8 cellular contexts compared by ENCODE assay signal in the genomic region with DNA sequence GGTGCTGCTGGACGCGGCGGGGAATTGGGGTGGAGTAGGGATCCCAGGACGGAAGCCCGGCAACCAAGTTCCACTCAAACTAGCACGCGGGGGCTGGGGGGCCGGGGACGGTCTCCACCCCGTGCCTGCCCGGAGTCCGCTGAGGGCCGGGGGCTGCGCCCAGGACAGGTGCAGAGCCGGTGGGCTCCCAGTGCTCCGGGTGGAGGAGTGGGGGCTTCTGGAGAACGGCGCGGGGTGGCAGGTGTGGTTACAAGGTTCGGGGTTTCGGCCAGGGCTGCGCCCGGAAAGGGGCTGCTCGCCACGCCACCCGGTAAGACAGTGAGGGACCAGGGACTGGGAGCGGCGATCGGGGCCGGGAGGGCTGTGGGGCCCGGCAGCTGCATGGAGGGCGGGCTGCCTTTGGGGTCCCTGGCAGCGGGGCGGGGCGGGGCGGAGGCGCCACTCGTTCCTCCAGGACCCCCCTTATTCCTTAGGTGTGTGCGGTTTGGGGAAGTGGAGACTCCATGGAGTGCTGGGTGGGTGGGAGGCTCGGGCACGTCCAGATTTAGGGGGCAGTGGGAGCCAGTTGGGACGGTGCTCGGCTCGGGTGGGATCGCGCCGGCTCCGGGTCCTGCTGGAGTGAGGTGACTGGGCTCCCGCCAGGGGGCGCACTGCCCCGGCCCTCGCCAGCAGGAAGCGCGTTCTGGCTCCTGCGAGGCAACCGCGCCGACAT. TPM values are rescaled to one million over a fixed set of nuclear protein-coding genes. Genes with fewer than 3 reads are reported as not detected.
DNase-seq lines count a peak whose midpoint lies in the region; ATAC-seq, FAIRE-seq and TF ChIP-seq lines count a peak whose summit lies in the region.

No MANE protein-coding gene starts in this region.

- H2AFZ ChIP-seq in neuron (ENCODE audit: low read depth, low read length), result peak overlapping the region; percentile 28

- TF ChIP-seq CTCF in foreskin keratinocyte (conservative IDR thresholded peaks at IDR 0.05), result peak; percentile 83

- peak overlapping the region; percentile 71 for H3K4me3 ChIP-seq in neuron (ENCODE audit: low read length)

- H3K9me3 ChIP-seq in neuron (ENCODE audit: low read length), result no peaks in the 10 kb centered on the region

- no peak overlapping the region for H3K27ac ChIP-seq in foreskin keratinocyte

- H3K4me1 ChIP-seq in foreskin keratinocyte (no peaks in the 10 kb centered on the region), neuron (ENCODE audit: insufficient read depth, low read length) (peaks cover 42% of the 10 kb centered on the region)

- DNase-seq in AG08395 (ENCODE audit: low spot score) (peak; percentile 92), HT-29 (ENCODE audit: low spot score) (peak; percentile 59), RCC 7860 (ENCODE audit: low spot score) (peak; percentile 9), foreskin keratinocyte (peak in 1 of 2 donors; percentile 17)
- DNase-seq in activated effector memory CD4-positive, alpha-beta T cell treated with anti-CD3 and anti-CD28 coated beads, Interleukin-2, amount 50 U/mL, for 16 hours, result peak; percentile 93
- peak; percentile 74 to 80 for DNase-seq in stimulated activated naive CD8-positive, alpha-beta T cell treated with anti-CD3 and anti-CD28 coated beads, Interleukin-15, amount 100 ng/mL, for 72 hours

- peak overlapping the region; percentile 81 to 88 for H3K4me3 Mint-ChIP-seq in stimulated activated naive CD8-positive, alpha-beta T cell treated with anti-CD3 and anti-CD28 coated beads, Interleukin-15, amount 100 ng/mL, for 72 hours

- H3K4me1 Mint-ChIP-seq in stimulated activated naive CD8-positive, alpha-beta T cell treated with anti-CD3 and anti-CD28 coated beads, Interleukin-15, amount 100 ng/mL, for 72 hours, result peaks cover 45% of the 10 kb centered on the region

- H3K27me3 ChIP-seq in foreskin keratinocyte, result peaks cover 82% of the 10 kb centered on the region
- no peaks in the 10 kb centered on the region for H3K27me3 ChIP-seq in neuron (ENCODE audit: insufficient read depth, low read length)

- peaks cover 26% of the 10 kb centered on the region for H3K27me3 Mint-ChIP-seq in stimulated activated naive CD8-positive, alpha-beta T cell treated with anti-CD3 and anti-CD28 coated beads, Interleukin-15, amount 100 ng/mL, for 72 hours

- H3K27ac Mint-ChIP-seq in stimulated activated naive CD8-positive, alpha-beta T cell treated with anti-CD3 and anti-CD28 coated beads, Interleukin-15, amount 100 ng/mL, for 72 hours, result peak overlapping the region in 1 of 2 donors; percentile 57

- no peak for FAIRE-seq in RCC 7860 (lab: Jason Lieb, UNC)

- no peaks in the 10 kb centered on the region for H3K9me3 Mint-ChIP-seq in stimulated activated naive CD8-positive, alpha-beta T cell treated with anti-CD3 and anti-CD28 coated beads, Interleukin-15, amount 100 ng/mL, for 72 hours

- no peaks in the 10 kb centered on the region for H3K36me3 ChIP-seq in neuron (ENCODE audit: insufficient read depth, low read length)

- ATAC-seq in GM18858 (IDR thresholded peaks at IDR 0.05; ENCODE audit: unreplicated experiment) (peak; percentile 42), foreskin keratinocyte (peak; percentile 79)
- ATAC-seq in stimulated activated naive CD8-positive, alpha-beta T cell treated with anti-CD3 and anti-CD28 coated beads, Interleukin-15, amount 100 ng/mL, for 72 hours, result peak; percentile 75

RNA-seq across cellular contexts. Expression of a gene that starts 0.8 kb away (rescaled TPM):
- total RNA-seq in HT-29 (2014; rRNA removed; shearing (Covaris generic)), result not detected in 2 replicates
- total RNA-seq in foreskin keratinocyte, result 0.04 TPM in 1 of 2 replicates, not detected in the other
- 0.06 TPM in 1 of 2 replicates, not detected in the other for polyA plus RNA-seq in foreskin keratinocyte
